ENCODE assay signal across 20 cellular contexts in the genomic region with DNA sequence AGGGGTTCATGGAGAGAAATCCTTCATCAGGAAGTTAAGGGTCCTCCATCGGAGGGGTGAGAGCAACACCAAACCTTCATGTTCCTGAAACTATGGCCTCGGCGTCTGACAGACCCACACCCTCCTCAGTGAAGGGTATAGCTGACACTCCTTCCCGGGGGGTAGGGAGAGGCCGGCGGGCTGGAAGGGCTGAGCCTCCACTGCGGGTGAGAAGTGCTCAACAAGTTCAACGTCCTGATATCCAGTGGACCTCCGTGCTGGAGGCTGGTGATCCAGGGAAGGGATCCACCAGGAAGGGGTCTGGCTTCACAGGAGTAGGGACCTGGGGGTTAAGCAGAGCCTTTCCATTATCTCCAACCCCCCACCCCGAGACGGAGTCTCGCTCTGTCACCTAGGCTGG. TPM values are rescaled to one million over a fixed set of nuclear protein-coding genes. Genes with fewer than 3 reads are reported as not detected.
DNase-seq lines count a peak whose midpoint lies in the region; ATAC-seq, FAIRE-seq and TF ChIP-seq lines count a peak whose summit lies in the region.
"Had no signal": no experiment of that assay in that cellular context is flagged by ENCODE, and none has a peak within 500 bp of the region (broad histone marks: within the 10 kb centered on the region; RNA-seq: fewer than 3 reads in every experiment).

No MANE protein-coding gene starts in this region.

- no peak overlapping the region for H3K9ac ChIP-seq in K562 (ENCODE audit: insufficient read depth in 1 of 2, low read depth in 2 of 2, low read length in 2 of 2)

- in situ Hi-C loops in K562 (cut with MboI) (loop anchor here (5.0 kb wide), 1 partner anchor 47 kb away; no protein-coding TSS in a partner anchor), G401 (cut with HindIII; ENCODE audit: low sequenced_read_pairs) (no loop called here)

- H3K36me3 Mint-ChIP-seq in T-helper 17 cell (ENCODE audit: low read depth), result no peaks in the 10 kb centered on the region
- H3K36me3 Mint-ChIP-seq in memory B cell, result peaks cover 8% of the 10 kb centered on the region

- no peak for TF ChIP-seq POLR2A in K562 (conservative IDR thresholded peaks at IDR 0.05)
- TF ChIP-seq POLR2A in stomach (IDR thresholded peaks at IDR 0.05), result no peak

- ATAC-seq in T-helper 17 cell (no peak), K562 (no peak), memory B cell (ENCODE audit: low read depth) (no peak), GM19035 (IDR thresholded peaks at IDR 0.05; ENCODE audit: unreplicated experiment) (no peak)
- ATAC-seq: PC-3 had no signal

- TF ChIP-seq CTCF in K562 (IDR thresholded peaks at IDR 0.05 in 2 of 3, conservative IDR thresholded peaks at IDR 0.05 in 1 of 3; ENCODE audit: insufficient read depth in 2 of 3, low read depth in 1 of 3, low read length in 3 of 3) (no peak), stomach (IDR thresholded peaks at IDR 0.05) (no peak)

- H3K79me2 ChIP-seq in K562 (ENCODE audit: control insufficient read depth, insufficient read depth, low read length), result peaks cover 64% of the 10 kb centered on the region

- no peak for TF ChIP-seq RAD21 in K562 (CRISPR knock-in tag; conservative IDR thresholded peaks at IDR 0.05 in 1 of 2, IDR thresholded peaks at IDR 0.05 in 1 of 2)

- CTCF ChIA-PET in K562 (lab: Yijun Ruan, JAX; ENCODE audit: low intra/inter-chr PET ratio), result no interaction called here

- POLR2A ChIA-PET in K562 (lab: Yijun Ruan, JAX), result no interaction called here

- no peak overlapping the region for H3K4me3 ChIP-seq in K562
- no peak overlapping the region for H3K4me3 ChIP-seq in stomach
- H3K4me3 ChIP-seq: BLaER1 treated with 17β-estradiol and CSF1 and Interleukin-3, amounts not matched to agents 10 nM and 100 nM; SJCRH30 had no signal

- no TSS peak for BruUV-seq in K562 (replicated peaks; lab: Mats Ljungman, UMichigan)

- H3K9me3 Mint-ChIP-seq in memory B cell, result no peaks in the 10 kb centered on the region
- H3K9me3 Mint-ChIP-seq: CD8-positive, alpha-beta memory T cell had no signal

- H3K27me3 ChIP-seq in K562 (ENCODE audit: control insufficient read depth in 2 of 2, insufficient read depth in 2 of 2, low read length in 2 of 2) (no peaks in the 10 kb centered on the region), stomach (no peaks in the 10 kb centered on the region)
- H3K27me3 ChIP-seq: BLaER1 treated with 17β-estradiol and CSF1 and Interleukin-3, amounts not matched to agents 10 nM and 100 nM; SJCRH30 had no signal

- peaks cover 72% of the 10 kb centered on the region for H4K20me1 ChIP-seq in K562 (replicated peaks; ENCODE audit: control insufficient read depth, insufficient read depth, low read length)

- WGBS in K562 (ENCODE audit: insufficient coverage, low coverage, missing lambda C conversion rate), result 93% methylated on average over 11 of the region's 12 CpGs
- 92 to 96% (median 94%) methylated on average over 12 of the region's 12 CpGs for whole genome bisulfite sequencing in stomach, 5 donors

- H3K4me1 ChIP-seq in K562 (replicated peaks in 1 of 2; ENCODE audit: control insufficient read depth in 2 of 2, insufficient read depth in 2 of 2, low read length in 2 of 2) (peaks cover 0 to 12% of the 10 kb centered on the region in 2 experiments; a peak in 2 of 5 replicates), stomach (peaks cover 27 to 63% (median 49%) of the 10 kb centered on the region in 4 donors)

- no peak for FAIRE-seq in K562 (lab: Jason Lieb, UNC)
- FAIRE-seq: D721Med, H54 had no signal

- H3K4me2 ChIP-seq in K562 (ENCODE audit: insufficient read depth, low read length), result no peak overlapping the region
- H3K4me2 ChIP-seq: BLaER1 treated with 17β-estradiol and CSF1 and Interleukin-3, amounts not matched to agents 10 nM and 100 nM had no signal

- peaks cover 18% of the 10 kb centered on the region for H3K9me1 ChIP-seq in K562 (ENCODE audit: control insufficient read depth, insufficient read depth, low read length)

- H3K4me1 Mint-ChIP-seq in T-helper 17 cell (peaks cover 17% of the 10 kb centered on the region), memory B cell (peaks cover 7% of the 10 kb centered on the region)

- H3K9me3 ChIP-seq in T-helper 17 cell (ENCODE audit: control insufficient read depth, low read length, poor library complexity, severe bottlenecking) (no peaks in the 10 kb centered on the region), K562 (replicated peaks; ENCODE audit: control insufficient read depth, insufficient read depth, low read depth, low read length) (no peaks in the 10 kb centered on the region), stomach (no peaks in the 10 kb centered on the region)
- H3K9me3 ChIP-seq: BLaER1 treated with 17β-estradiol and CSF1 and Interleukin-3, amounts not matched to agents 10 nM and 100 nM; SJCRH30 had no signal

- no peak overlapping the region for H2AFZ ChIP-seq in K562 (ENCODE audit: low read depth, low read length)

- H3K27me3 Mint-ChIP-seq in T-helper 17 cell (no peaks in the 10 kb centered on the region), memory B cell (no peaks in the 10 kb centered on the region)
- H3K27me3 Mint-ChIP-seq: CD8-positive, alpha-beta memory T cell had no signal

- H3K27ac ChIP-seq in K562 (ENCODE audit: extremely low read depth, low read depth, low read length) (no peak overlapping the region), stomach (peak overlapping the region in 4 of 5 donors; percentile 52 to 77 (median 72))
- H3K27ac ChIP-seq: SJCRH30 had no signal

- H3K4me3 Mint-ChIP-seq in T-helper 17 cell (no peak overlapping the region), memory B cell (no peak overlapping the region)
- H3K4me3 Mint-ChIP-seq: CD8-positive, alpha-beta memory T cell had no signal

- TF ChIP-seq EP300 in K562 (IDR thresholded peaks at IDR 0.05; ENCODE audit: low read length) (no peak), stomach (IDR thresholded peaks at IDR 0.05) (no peak)

- DNase-seq in T-helper 17 cell (no peak), K562 (ENCODE audit: extremely low read depth in 1 of 4, low spot score in 3 of 4) (no peak), memory B cell (ENCODE audit: low spot score in 2 of 2) (no peak), stomach (no peak), G401 (ENCODE audit: low spot score) (no peak), RPMI8226 (no peak)
- DNase-seq: DMS79, KG1, MV-4-11, NCI-H1417, NCI-H1930, NCI-H226, NCI-H524 treated with DMSO at 0.1 percent for 48 hours, PC-3, SJCRH30 had no signal

- H3K36me3 ChIP-seq in K562 (ENCODE audit: control insufficient read depth, insufficient read depth, low read length) (peaks cover 72% of the 10 kb centered on the region), stomach (peaks cover 16 to 62% (median 52%) of the 10 kb centered on the region in 4 donors)

- peak overlapping the region; percentile 27 for H3K27ac Mint-ChIP-seq in T-helper 17 cell
- peak overlapping the region; percentile 60 for H3K27ac Mint-ChIP-seq in memory B cell

- intact Hi-C loops in K562 (cut with micrococcal nuclease) (no loop called here), stomach (cut with DNase I; ENCODE audit: low total_unique reads) (no loop called here)

TF ChIP-seq in K562, 482 proteins besides CTCF, POLR2A, EP300 and RAD21 (continues in another document):
- 0 out of 2 replicates have a peak, but pooled peaks have one; percentile 24 for TF ChIP-seq POLR2G (IDR thresholded peaks at IDR 0.05; ENCODE audit: low read depth, low read length)
- TF ChIP-seq KDM5B (IDR thresholded peaks at IDR 0.05; ENCODE audit: insufficient replicate concordance, low read depth, low read length), result no peak

RNA-seq across cellular contexts. Expression of a gene that starts 12.3 kb away (rescaled TPM):
- 10 to 100 TPM; 41.4 to 52.0 TPM for total RNA-seq in T-helper 17 cell
- total RNA-seq in K562 (2011; cell fraction: chromatin; rRNA removed; ENCODE audit: low replicate concordance), result 298 and 329 TPM in 2 replicates
- total RNA-seq in K562 (2011; cell fraction: nucleolus; rRNA removed), result 156 and 161 TPM in 2 replicates
- 164 and 168 TPM in 2 replicates for total RNA-seq in K562 (2011; cell fraction: nucleoplasm; rRNA removed)
- total RNA-seq in K562 (2014; rRNA removed), result 73.6 and 77.3 TPM in 2 replicates
- total RNA-seq in K562 (2014; rRNA removed; fragmentation: Illumina TruSeq; extraction: Trizol), result 52.3 and 57.4 TPM in 2 replicates
- 27.0 and 31.5 TPM in 2 replicates for total RNA-seq in K562 (2015; rRNA removed; fragmentation: Illumina TruSeq; extraction: Trizol)
- total RNA-seq in K562 (2021), result 76.1 and 90.2 TPM in 2 replicates
- polyA plus RNA-seq in K562 (2011; rRNA removed), result 87.9 and 93.0 TPM in 2 replicates
- 38.4 and 53.6 TPM in 2 replicates for polyA plus RNA-seq in K562 (2011; cell fraction: cytosol; rRNA removed)
- polyA plus RNA-seq in K562 (2011; cell fraction: nucleus; rRNA removed), result 222 and 259 TPM in 2 replicates
- 42.8 and 175 TPM in 2 replicates for polyA plus RNA-seq in K562 (2012)
- polyA plus RNA-seq in K562 (2014; fragmentation: Illumina TruSeq; extraction: Trizol), result 80.1 and 90.0 TPM in 2 replicates
- 10 to 100 TPM; 14.4 to 28.4 TPM for polyA plus RNA-seq in K562 (2014; fragmentation: Nextera tagmentation; extraction: Ambion mirVana)
- polyA plus RNA-seq in K562 (2014; rRNA removed), result 94.0 and 106 TPM in 2 replicates
- polyA minus RNA-seq in K562 (2011; rRNA and poly(A)+ RNA removed), result 60.4 and 65.4 TPM in 2 replicates
- 27.4 and 51.4 TPM in 2 replicates for polyA minus RNA-seq in K562 (2011; cell fraction: cytosol; rRNA and poly(A)+ RNA removed)
- 66.9 and 96.7 TPM in 2 replicates for polyA minus RNA-seq in K562 (2011; cell fraction: nucleus; rRNA and poly(A)+ RNA removed)
- total RNA-seq in stomach, result 10 to 100 TPM; 28.6 to 54.2 (median 42.6) TPM
- 10 to 100 TPM; 25.2 to 44.9 (median 35.7) TPM for polyA plus RNA-seq in stomach
- total RNA-seq in G401 (2014; rRNA removed; shearing (Covaris generic)), result 23.2 and 24.0 TPM in 2 replicates

RNA-seq across cellular contexts. Expression of a gene that starts 52.8 kb away (rescaled TPM):
- 100 to 1,000 TPM; 229 to 275 TPM for total RNA-seq in T-helper 17 cell
- total RNA-seq in K562 (2011; cell fraction: chromatin; rRNA removed; ENCODE audit: low replicate concordance), result 200 and 559 TPM in 2 replicates
- total RNA-seq in K562 (2011; cell fraction: nucleolus; rRNA removed), result 89.9 and 105 TPM in 2 replicates
- total RNA-seq in K562 (2011; cell fraction: nucleoplasm; rRNA removed), result 185 and 193 TPM in 2 replicates
- 217 and 237 TPM in 2 replicates for total RNA-seq in K562 (2014; rRNA removed)
- 179 and 210 TPM in 2 replicates for total RNA-seq in K562 (2014; rRNA removed; fragmentation: Illumina TruSeq; extraction: Trizol)
- total RNA-seq in K562 (2015; rRNA removed; fragmentation: Illumina TruSeq; extraction: Trizol), result 145 and 153 TPM in 2 replicates
- 167 and 180 TPM in 2 replicates for total RNA-seq in K562 (2021)
- 145 and 176 TPM in 2 replicates for polyA plus RNA-seq in K562 (2011; rRNA removed)
- 72.7 and 90.0 TPM in 2 replicates for polyA plus RNA-seq in K562 (2011; cell fraction: cytosol; rRNA removed)
- polyA plus RNA-seq in K562 (2011; cell fraction: nucleus; rRNA removed), result 166 and 223 TPM in 2 replicates
- polyA plus RNA-seq in K562 (2012), result 103 and 135 TPM in 2 replicates
- 154 and 184 TPM in 2 replicates for polyA plus RNA-seq in K562 (2014; fragmentation: Illumina TruSeq; extraction: Trizol)
- polyA plus RNA-seq in K562 (2014; fragmentation: Nextera tagmentation; extraction: Ambion mirVana), result 10 to 100 TPM; 34.1 to 50.7 TPM
- 221 and 244 TPM in 2 replicates for polyA plus RNA-seq in K562 (2014; rRNA removed)
- polyA minus RNA-seq in K562 (2011; rRNA and poly(A)+ RNA removed), result 207 and 232 TPM in 2 replicates
- 66.1 and 67.2 TPM in 2 replicates for polyA minus RNA-seq in K562 (2011; cell fraction: cytosol; rRNA and poly(A)+ RNA removed)
- 76.3 and 166 TPM in 2 replicates for polyA minus RNA-seq in K562 (2011; cell fraction: nucleus; rRNA and poly(A)+ RNA removed)
- total RNA-seq in stomach, result 100 to 1,000 TPM in 4 of 5 donors, 10 to 100 TPM in 1; 80.5 to 438 (median 181) TPM
- 10 to 100 TPM; 61.3 to 82.7 (median 77.5) TPM for polyA plus RNA-seq in stomach
- total RNA-seq in G401 (2014; rRNA removed; shearing (Covaris generic)), result 182 and 291 TPM in 2 replicates
